1 cellular context compared by ENCODE assay signal in the genomic region with DNA sequence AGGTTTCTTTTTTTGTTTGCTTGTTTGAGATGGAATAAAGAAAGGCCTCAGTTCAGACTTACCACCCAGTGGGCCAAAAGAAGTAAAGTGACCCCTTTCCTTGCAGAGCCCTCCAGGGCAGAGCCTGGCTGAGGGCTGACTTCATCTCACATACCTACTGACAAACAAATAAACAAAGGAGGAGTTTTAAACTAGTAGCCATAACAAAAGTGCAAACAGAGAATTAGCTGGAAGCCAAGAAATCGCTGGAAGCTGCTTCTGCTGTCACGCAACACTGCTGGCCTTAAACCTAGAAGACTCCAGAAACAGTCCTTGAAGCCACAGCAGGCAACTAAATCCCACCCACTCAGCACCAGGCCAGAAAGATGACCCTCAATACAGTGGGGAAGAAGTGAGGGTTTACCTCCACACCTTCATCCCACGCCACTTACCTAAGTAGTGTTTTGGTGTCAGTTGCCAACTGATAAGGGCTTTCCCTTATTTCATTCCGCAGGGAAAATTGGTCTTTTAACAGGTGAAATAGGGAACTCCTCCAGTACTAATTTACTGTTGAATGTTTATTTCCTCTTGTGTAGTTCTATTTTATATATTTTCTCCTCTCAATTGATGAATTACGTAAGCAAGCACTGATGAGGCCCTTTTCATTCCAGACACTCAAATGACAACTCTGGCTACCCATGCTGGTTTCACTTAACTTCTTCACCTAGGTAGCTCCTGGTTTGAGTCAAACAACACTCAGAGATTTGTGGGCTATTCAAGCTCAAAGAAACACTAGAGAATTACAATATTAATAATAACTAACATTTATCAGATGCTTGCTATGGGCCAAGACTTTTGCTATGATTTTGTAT.
TF ChIP-seq lines count a peak whose summit lies in the region.

No MANE protein-coding gene starts in this region.

TF ChIP-seq in WTC11, 78 proteins besides CTCF, POLR2A, EP300 and RAD21 (continued from another document):
- TF ChIP-seq, protein P1, sequence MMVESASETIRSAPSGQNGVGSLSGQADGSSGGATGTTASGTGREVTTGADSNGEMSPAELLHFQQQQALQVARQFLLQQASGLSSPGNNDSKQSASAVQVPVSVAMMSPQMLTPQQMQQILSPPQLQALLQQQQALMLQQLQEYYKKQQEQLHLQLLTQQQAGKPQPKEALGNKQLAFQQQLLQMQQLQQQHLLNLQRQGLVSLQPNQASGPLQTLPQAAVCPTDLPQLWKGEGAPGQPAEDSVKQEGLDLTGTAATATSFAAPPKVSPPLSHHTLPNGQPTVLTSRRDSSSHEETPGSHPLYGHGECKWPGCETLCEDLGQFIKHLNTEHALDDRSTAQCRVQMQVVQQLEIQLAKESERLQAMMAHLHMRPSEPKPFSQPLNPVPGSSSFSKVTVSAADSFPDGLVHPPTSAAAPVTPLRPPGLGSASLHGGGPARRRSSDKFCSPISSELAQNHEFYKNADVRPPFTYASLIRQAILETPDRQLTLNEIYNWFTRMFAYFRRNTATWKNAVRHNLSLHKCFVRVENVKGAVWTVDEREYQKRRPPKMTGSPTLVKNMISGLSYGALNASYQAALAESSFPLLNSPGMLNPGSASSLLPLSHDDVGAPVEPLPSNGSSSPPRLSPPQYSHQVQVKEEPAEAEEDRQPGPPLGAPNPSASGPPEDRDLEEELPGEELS (CRISPR knock-in tag; IDR thresholded peaks at IDR 0.05) = no peak
- no peak for TF ChIP-seq ESRRA (CRISPR knock-in tag; IDR thresholded peaks at IDR 0.05; ENCODE audit: borderline replicate concordance)
- TF ChIP-seq ATF1 (CRISPR knock-in tag; IDR thresholded peaks at IDR 0.05) = no peak
- TF ChIP-seq ATF2 (CRISPR knock-in tag; IDR thresholded peaks at IDR 0.05; ENCODE audit: borderline replicate concordance, low read depth) = no peak
- TF ChIP-seq, protein P2, sequence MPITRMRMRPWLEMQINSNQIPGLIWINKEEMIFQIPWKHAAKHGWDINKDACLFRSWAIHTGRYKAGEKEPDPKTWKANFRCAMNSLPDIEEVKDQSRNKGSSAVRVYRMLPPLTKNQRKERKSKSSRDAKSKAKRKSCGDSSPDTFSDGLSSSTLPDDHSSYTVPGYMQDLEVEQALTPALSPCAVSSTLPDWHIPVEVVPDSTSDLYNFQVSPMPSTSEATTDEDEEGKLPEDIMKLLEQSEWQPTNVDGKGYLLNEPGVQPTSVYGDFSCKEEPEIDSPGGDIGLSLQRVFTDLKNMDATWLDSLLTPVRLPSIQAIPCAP (CRISPR knock-in tag; IDR thresholded peaks at IDR 0.05) = no peak
